ENCODE assay signal across 9 cellular contexts in genomic region chr21:38277501-38278111, GRCh38. TPM values are rescaled to one million over a fixed set of nuclear protein-coding genes. Genes with fewer than 3 reads are reported as not detected.
A peak's percentile ranks its signal among the peaks of the same experiment; 100 is the strongest.
DNase-seq lines count a peak whose midpoint lies in the region; ATAC-seq and TF ChIP-seq lines count a peak whose summit lies in the region.
"Had no signal": no experiment of that assay in that cellular context is flagged by ENCODE, and none has a peak within 500 bp of the region (broad histone marks: within the 10 kb centered on the region; RNA-seq: fewer than 3 reads in every experiment).

No MANE protein-coding gene starts in this region.

- in situ Hi-C loops in gastrocnemius medialis (cut with MboI; ENCODE audit: low sequenced_read_pairs in 4 of 4): no loop called here

- H3K27ac Mint-ChIP-seq in activated T-helper 2 cell treated with anti-CD3 and anti-CD28 coated beads, Interferon-gamma antibody, Interleukin-2, Interleukin-4, amounts not matched to agents 10 μg/mL and 5 μg/mL and 100 μg/mL, durations not matched to agents 14 hours and 24 hours and 36 hours: no peak overlapping the region
- H3K27ac Mint-ChIP-seq: B cell had no signal

- WGBS in esophagus squamous epithelium, 2 donors: 19 to 24% methylated on average over 9 of the region's 9 CpGs

- TF ChIP-seq CTCF in RWPE2 (IDR thresholded peaks at IDR 0.05; ENCODE audit: poor library complexity, severe bottlenecking): no peak
- TF ChIP-seq CTCF in esophagus squamous epithelium (IDR thresholded peaks at IDR 0.05): no peak
- no peak for TF ChIP-seq CTCF in gastrocnemius medialis (IDR thresholded peaks at IDR 0.05 in 4 of 5, conservative IDR thresholded peaks at IDR 0.05 in 1 of 5)

- peaks cover 35% of the 10 kb centered on the region for H3K4me1 ChIP-seq in RWPE2 (ENCODE audit: insufficient read depth, poor library complexity, severe bottlenecking)
- H3K4me1 ChIP-seq in esophagus squamous epithelium: peaks cover 12 to 60% (median 24%) of the 10 kb centered on the region in 3 donors
- no peaks in the 10 kb centered on the region for H3K4me1 ChIP-seq in gastrocnemius medialis

- intact Hi-C loops in esophagus squamous epithelium (cut with DNase I): no loop called here
- intact Hi-C loops in gastrocnemius medialis (cut with DNase I; ENCODE audit: low total_unique reads): no loop called here
- intact Hi-C loops in activated T-helper 2 cell treated with anti-CD3 and anti-CD28 coated beads, Interferon-gamma antibody, Interleukin-2, Interleukin-4, amounts not matched to agents 10 μg/mL and 5 μg/mL and 100 μg/mL, durations not matched to agents 14 hours and 24 hours and 36 hours (cut with micrococcal nuclease): no loop called here

- peak; percentile 91 for ATAC-seq in RWPE2 (ENCODE audit: low read depth)
- ATAC-seq in gastrocnemius medialis: peak; percentile 60 to 69

- TF ChIP-seq POLR2A in esophagus squamous epithelium (IDR thresholded peaks at IDR 0.05) (no peak), gastrocnemius medialis (IDR thresholded peaks at IDR 0.05) (no peak)

- H3K27ac ChIP-seq in RWPE2 (ENCODE audit: poor library complexity, severe bottlenecking) (peak overlapping the region; percentile 98), esophagus squamous epithelium (peak overlapping the region; percentile 25 to 81 (median 74)), gastrocnemius medialis (no peak overlapping the region)

- H3K36me3 ChIP-seq in RWPE2 (ENCODE audit: low read depth) (peaks cover 8% of the 10 kb centered on the region), esophagus squamous epithelium (no peaks in the 10 kb centered on the region), gastrocnemius medialis (no peaks in the 10 kb centered on the region)

- H3K9me3 Mint-ChIP-seq in activated T-helper 2 cell treated with anti-CD3 and anti-CD28 coated beads, Interferon-gamma antibody, Interleukin-2, Interleukin-4, amounts not matched to agents 10 μg/mL and 5 μg/mL and 100 μg/mL, durations not matched to agents 14 hours and 24 hours and 36 hours: peaks cover 7% of the 10 kb centered on the region

- peaks cover 11% of the 10 kb centered on the region for H3K27me3 Mint-ChIP-seq in activated T-helper 2 cell treated with anti-CD3 and anti-CD28 coated beads, Interferon-gamma antibody, Interleukin-2, Interleukin-4, amounts not matched to agents 10 μg/mL and 5 μg/mL and 100 μg/mL, durations not matched to agents 14 hours and 24 hours and 36 hours (ENCODE audit: low read depth)
- H3K27me3 Mint-ChIP-seq: B cell had no signal

- H3K27me3 ChIP-seq in RWPE2 (ENCODE audit: insufficient read depth, poor library complexity, severe bottlenecking) (no peaks in the 10 kb centered on the region), esophagus squamous epithelium (no peaks in the 10 kb centered on the region), gastrocnemius medialis (no peaks in the 10 kb centered on the region)

- H3K36me3 Mint-ChIP-seq in activated T-helper 2 cell treated with anti-CD3 and anti-CD28 coated beads, Interferon-gamma antibody, Interleukin-2, Interleukin-4, amounts not matched to agents 10 μg/mL and 5 μg/mL and 100 μg/mL, durations not matched to agents 14 hours and 24 hours and 36 hours (ENCODE audit: low read depth): no peaks in the 10 kb centered on the region

- H3K4me3 ChIP-seq in RWPE2 (ENCODE audit: severe bottlenecking): no peak overlapping the region
- no peak overlapping the region for H3K4me3 ChIP-seq in esophagus squamous epithelium
- no peak overlapping the region for H3K4me3 ChIP-seq in gastrocnemius medialis

- H3K9me3 ChIP-seq in RWPE2 (ENCODE audit: severe bottlenecking): peaks cover 3% of the 10 kb centered on the region
- no peaks in the 10 kb centered on the region for H3K9me3 ChIP-seq in esophagus squamous epithelium
- no peaks in the 10 kb centered on the region for H3K9me3 ChIP-seq in gastrocnemius medialis

- peaks cover 8% of the 10 kb centered on the region for H3K4me1 Mint-ChIP-seq in activated T-helper 2 cell treated with anti-CD3 and anti-CD28 coated beads, Interferon-gamma antibody, Interleukin-2, Interleukin-4, amounts not matched to agents 10 μg/mL and 5 μg/mL and 100 μg/mL, durations not matched to agents 14 hours and 24 hours and 36 hours (ENCODE audit: low read depth)
- H3K4me1 Mint-ChIP-seq: B cell had no signal

- H3K4me3 Mint-ChIP-seq in activated T-helper 2 cell treated with anti-CD3 and anti-CD28 coated beads, Interferon-gamma antibody, Interleukin-2, Interleukin-4, amounts not matched to agents 10 μg/mL and 5 μg/mL and 100 μg/mL, durations not matched to agents 14 hours and 24 hours and 36 hours (ENCODE audit: low read depth): no peak overlapping the region
- H3K4me3 Mint-ChIP-seq: B cell had no signal

- peak; percentile 40 for DNase-seq in activated CD4-positive, alpha-beta T cell treated with anti-CD3 and anti-CD28 coated beads for 48 hours
- no peak for DNase-seq in activated CD4-positive, alpha-beta T cell treated with anti-CD3 and anti-CD28 coated beads for 1 hour
- peak; percentile 90 for DNase-seq in RWPE2 (ENCODE audit: low spot score)
- no peak for DNase-seq in esophagus squamous epithelium (lab: John Stamatoyannopoulos, UW)
- DNase-seq in gastrocnemius medialis: peak in 1 of 2 donors; percentile 33
- DNase-seq in DMS114 treated with DMSO at 0.1 percent for 48 hours (lab: John Stamatoyannopoulos, UW; ENCODE audit: unreplicated experiment): no peak
- no peak for DNase-seq in HuH-7 (ENCODE audit: low spot score)
- no peak for DNase-seq in activated T-helper 2 cell treated with anti-CD3 and anti-CD28 coated beads, Interferon-gamma antibody, Interleukin-2, Interleukin-4, amounts not matched to agents 10 μg/mL and 5 μg/mL and 100 μg/mL, durations not matched to agents 14 hours and 24 hours and 36 hours (ENCODE audit: low spot score)

RNA-seq across cellular contexts. Expression of gene KCNJ15, which starts 20.8 kb away (rescaled TPM):
- total RNA-seq in esophagus squamous epithelium (10 to 100 TPM in 3 of 4 donors, 1 to 10 TPM in 1; 8.1 to 17.8 (median 15.8) TPM), gastrocnemius medialis (1 to 10 TPM in 1 of 4 donors, under 1 TPM in 3; 0.24 to 1.5 (median 0.37) TPM)
- 0.27 and 0.60 TPM in 2 replicates for total RNA-seq in activated T-helper 2 cell treated with anti-CD3 and anti-CD28 coated beads, Interferon-gamma antibody, Interleukin-2, Interleukin-4, amounts not matched to agents 10 μg/mL and 5 μg/mL and 100 μg/mL, durations not matched to agents 14 hours and 24 hours and 36 hours
- total RNA-seq: B cell had no signal

Comparison
In these comparisons a context has a peak if more than half of its experiments do, and no peak if none do; other contexts are left out.
1. DNase-seq: peak in activated CD4-positive, alpha-beta T cell treated with anti-CD3 and anti-CD28 coated beads for 48 hours (single experiment) and RWPE2 (single experiment); none in activated CD4-positive, alpha-beta T cell treated with anti-CD3 and anti-CD28 coated beads for 1 hour (single experiment), esophagus squamous epithelium (single experiment), DMS114 treated with DMSO at 0.1 percent for 48 hours (single experiment), HuH-7 (single experiment) and activated T-helper 2 cell treated with anti-CD3 and anti-CD28 coated beads, Interferon-gamma antibody, Interleukin-2, Interleukin-4, amounts not matched to agents 10 μg/mL and 5 μg/mL and 100 μg/mL, durations not matched to agents 14 hours and 24 hours and 36 hours (single experiment).
2. H3K27ac ChIP-seq: peak in RWPE2 (single experiment) and esophagus squamous epithelium (4 of 4); none in gastrocnemius medialis (0 of 4).